In the genomic region with DNA sequence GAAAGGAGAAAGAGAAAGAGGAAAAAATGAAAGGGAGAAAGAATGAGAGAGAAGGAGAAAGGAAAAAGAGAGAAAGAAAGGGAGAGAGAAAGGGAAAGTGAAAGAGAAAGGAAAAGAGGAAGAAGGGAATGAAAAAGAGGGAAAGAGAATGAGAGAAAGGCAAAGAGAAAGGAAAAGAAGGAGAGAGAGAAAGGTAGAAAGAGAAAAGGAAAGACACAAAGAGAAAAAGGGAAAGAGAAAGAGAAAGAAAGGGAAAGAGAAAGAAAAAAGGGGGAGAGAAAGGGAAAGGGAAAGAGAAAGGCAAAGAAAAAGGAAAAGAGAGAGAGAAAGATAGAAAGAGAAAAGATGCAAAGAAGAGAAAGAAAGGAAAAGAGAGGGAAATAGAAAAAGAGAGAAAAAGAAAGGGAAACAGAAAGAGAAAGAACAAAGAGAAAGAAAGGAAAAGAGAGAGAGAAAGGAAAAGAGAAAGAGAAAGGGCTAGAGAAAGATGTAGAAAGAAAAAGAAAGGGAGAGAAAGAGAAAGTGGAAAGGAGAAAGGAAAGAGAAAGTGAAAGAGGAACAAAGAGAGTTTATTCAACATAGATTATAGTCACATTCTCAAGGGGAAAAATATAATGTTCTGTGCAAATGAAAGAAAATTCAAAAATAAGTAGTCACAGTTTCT, we compare ENCODE assay signal across 14 cellular contexts.
DNase-seq lines count a peak whose midpoint lies in the region; ATAC-seq, FAIRE-seq and TF ChIP-seq lines count a peak whose summit lies in the region.
"Had no signal": no experiment of that assay in that cellular context is flagged by ENCODE, and none has a peak within 500 bp of the region (broad histone marks: within the 10 kb centered on the region; RNA-seq: fewer than 3 reads in every experiment).

No MANE protein-coding gene starts in this region.

- H3K27ac Mint-ChIP-seq in CD8-positive, alpha-beta T cell: no peak overlapping the region
- H3K27ac Mint-ChIP-seq in astrocyte (ENCODE audit: unreplicated experiment): peak overlapping the region; percentile 38
- H3K27ac Mint-ChIP-seq: nephron had no signal

- H2AFZ ChIP-seq in ACC112 (ENCODE audit: low read length, unreplicated experiment) (no peak overlapping the region), OCI-LY3 (ENCODE audit: low read depth, low read length) (no peak overlapping the region), astrocyte (ENCODE audit: low read depth, low read length) (no peak overlapping the region)

- H3K4me3 Mint-ChIP-seq in CD8-positive, alpha-beta T cell: peak overlapping the region; percentile 35
- H3K4me3 Mint-ChIP-seq in astrocyte (ENCODE audit: unreplicated experiment): no peak overlapping the region
- H3K4me3 Mint-ChIP-seq: nephron had no signal

- no peak for TF ChIP-seq POLR2A in stomach (IDR thresholded peaks at IDR 0.05)

- no peaks in the 10 kb centered on the region for H3K9me3 ChIP-seq in CD8-positive, alpha-beta T cell (ENCODE audit: low read length)
- H3K9me3 ChIP-seq in OCI-LY3 (ENCODE audit: insufficient read depth, low read length): no peaks in the 10 kb centered on the region
- H3K9me3 ChIP-seq in astrocyte (ENCODE audit: insufficient read depth, low read depth, low read length): no peaks in the 10 kb centered on the region
- H3K9me3 ChIP-seq in stomach: no peaks in the 10 kb centered on the region

- H3K4me2 ChIP-seq in OCI-LY3 (ENCODE audit: low read length) (peak overlapping the region; percentile 34; the same call in 1 of the 2 replicates), astrocyte (ENCODE audit: low read length) (no peak overlapping the region)

- no peaks in the 10 kb centered on the region for H3K27me3 ChIP-seq in ACC112 (ENCODE audit: insufficient read depth, low read length)
- H3K27me3 ChIP-seq in CD8-positive, alpha-beta T cell (ENCODE audit: insufficient read depth, low read length): no peaks in the 10 kb centered on the region
- H3K27me3 ChIP-seq in OCI-LY3 (ENCODE audit: low read depth, low read length): no peaks in the 10 kb centered on the region
- no peaks in the 10 kb centered on the region for H3K27me3 ChIP-seq in astrocyte (ENCODE audit: insufficient read depth, low read length)
- H3K27me3 ChIP-seq in stomach: no peaks in the 10 kb centered on the region

- DNase-seq in CD8-positive, alpha-beta T cell: no peak
- no peak for DNase-seq in astrocyte (ENCODE audit: low read depth)
- DNase-seq in NCI-H1048 (lab: John Stamatoyannopoulos, UW): no peak
- DNase-seq in DMS114 treated with DMSO at 0.1 percent for 48 hours (lab: John Stamatoyannopoulos, UW; ENCODE audit: unreplicated experiment): no peak
- no peak for DNase-seq in stomach
- no peak for DNase-seq in putamen (ENCODE audit: low spot score)
- DNase-seq: GOT3; right cardiac atrium; stimulated activated naive CD4-positive, alpha-beta T cell treated with Interleukin-2 at 50 U/mL for 16 hours had no signal

- no peaks in the 10 kb centered on the region for H3K36me3 ChIP-seq in ACC112 (ENCODE audit: insufficient read depth, low read length)
- H3K36me3 ChIP-seq in CD8-positive, alpha-beta T cell (ENCODE audit: insufficient read depth, low read length): no peaks in the 10 kb centered on the region
- H3K36me3 ChIP-seq in OCI-LY3 (replicated peaks; ENCODE audit: low read depth, low read length): no peaks in the 10 kb centered on the region
- no peaks in the 10 kb centered on the region for H3K36me3 ChIP-seq in astrocyte (ENCODE audit: insufficient read depth, low read length)
- H3K36me3 ChIP-seq in stomach: no peaks in the 10 kb centered on the region

- peak; percentile 72 for TF ChIP-seq CTCF in CD8-positive, alpha-beta T cell (IDR thresholded peaks at IDR 0.05)
- TF ChIP-seq CTCF in OCI-LY3 (IDR thresholded peaks at IDR 0.05; ENCODE audit: low read depth, low read length) (no peak), astrocyte (IDR thresholded peaks at IDR 0.05; ENCODE audit: insufficient read depth, low read depth, low read length) (no peak), stomach (IDR thresholded peaks at IDR 0.05) (no peak)

- POLR2A ChIA-PET in CD8-positive, alpha-beta T cell (lab: Charles Lee): no interaction called here

- H3K4me1 Mint-ChIP-seq in CD8-positive, alpha-beta T cell (ENCODE audit: low read depth): peaks cover 22% of the 10 kb centered on the region
- H3K4me1 Mint-ChIP-seq in astrocyte (ENCODE audit: low read depth, unreplicated experiment): peaks cover 12% of the 10 kb centered on the region
- H3K4me1 Mint-ChIP-seq: nephron had no signal

- no peaks in the 10 kb centered on the region for H3K79me2 ChIP-seq in ACC112 (ENCODE audit: control insufficient read depth, insufficient read depth, low read length, unreplicated experiment)
- H3K79me2 ChIP-seq in OCI-LY3 (ENCODE audit: low read length): no peaks in the 10 kb centered on the region
- no peaks in the 10 kb centered on the region for H3K79me2 ChIP-seq in astrocyte (ENCODE audit: insufficient read depth, low read length)

- FAIRE-seq in astrocyte (lab: Jason Lieb, UNC): no peak

- no peaks in the 10 kb centered on the region for H3K36me3 Mint-ChIP-seq in CD8-positive, alpha-beta T cell
- no peaks in the 10 kb centered on the region for H3K36me3 Mint-ChIP-seq in astrocyte (ENCODE audit: low read depth, unreplicated experiment)

- H3K4me1 ChIP-seq in ACC112 (ENCODE audit: control insufficient read depth, insufficient read depth, low read length, unreplicated experiment) (no peaks in the 10 kb centered on the region), OCI-LY3 (ENCODE audit: low read length) (peaks cover 27% of the 10 kb centered on the region), astrocyte (ENCODE audit: insufficient read depth, low read length) (no peaks in the 10 kb centered on the region), stomach (no peaks in the 10 kb centered on the region)
- peaks cover 20% of the 10 kb centered on the region for H3K4me1 ChIP-seq in CD8-positive, alpha-beta T cell (ENCODE audit: insufficient read depth, low read length)

- peaks cover 11% of the 10 kb centered on the region for H3K9me3 Mint-ChIP-seq in CD8-positive, alpha-beta T cell
- H3K9me3 Mint-ChIP-seq in astrocyte (ENCODE audit: unreplicated experiment): no peaks in the 10 kb centered on the region
- H3K9me3 Mint-ChIP-seq: nephron had no signal

- H3K9ac ChIP-seq in OCI-LY3 (ENCODE audit: low read length) (no peak overlapping the region), astrocyte (ENCODE audit: low read length) (no peak overlapping the region)

- no peaks in the 10 kb centered on the region for H4K20me1 ChIP-seq in OCI-LY3 (ENCODE audit: insufficient read depth, low read length)
- H4K20me1 ChIP-seq in astrocyte (ENCODE audit: insufficient read depth, low read length): no peaks in the 10 kb centered on the region

- no peak for TF ChIP-seq EP300 in stomach (IDR thresholded peaks at IDR 0.05)

- no peaks in the 10 kb centered on the region for H3K27me3 Mint-ChIP-seq in CD8-positive, alpha-beta T cell (ENCODE audit: low read depth)
- peaks cover 5% of the 10 kb centered on the region for H3K27me3 Mint-ChIP-seq in astrocyte (ENCODE audit: low read depth, unreplicated experiment)

- H3K27ac ChIP-seq in ACC112 (ENCODE audit: low read depth, low read length) (peak overlapping the region; percentile 14; the same call in 1 of the 2 replicates), OCI-LY3 (ENCODE audit: low read length) (no peak overlapping the region), astrocyte (ENCODE audit: low read depth, low read length) (no peak overlapping the region), stomach (peak overlapping the region in 1 of 5 donors; percentile 57)
- H3K27ac ChIP-seq in CD8-positive, alpha-beta T cell (ENCODE audit: low read depth, low read length): no peak overlapping the region
- H3K27ac ChIP-seq: C4-2B had no signal

- CTCF ChIA-PET in CD8-positive, alpha-beta T cell (lab: Charles Lee): interaction anchor here (1.4 kb wide), 1 partner anchor 22 kb away, joined by 5 read pairs; no protein-coding TSS in a partner anchor

- intact Hi-C loops in CD8-positive, alpha-beta T cell (cut with DNase I, micrococcal nuclease): loop anchor here in 1 of 2 experiments (10.0 kb wide), 1 partner anchor 65 kb away; no protein-coding TSS in a partner anchor
- intact Hi-C loops in stomach (cut with DNase I; ENCODE audit: low total_unique reads): no loop called here

- peak overlapping the region; percentile 31 for H3K4me3 ChIP-seq in ACC112 (ENCODE audit: low read depth, low read length)
- H3K4me3 ChIP-seq in CD8-positive, alpha-beta T cell (ENCODE audit: low read depth, low read length): no peak overlapping the region
- H3K4me3 ChIP-seq in OCI-LY3 (ENCODE audit: low read length): peak overlapping the region; percentile 7; the same call in 1 of the 2 replicates
- no peak overlapping the region for H3K4me3 ChIP-seq in astrocyte (ENCODE audit: insufficient read depth, low read depth, low read length)
- H3K4me3 ChIP-seq in stomach: no peak overlapping the region

- no peak for ATAC-seq in CD8-positive, alpha-beta T cell
- ATAC-seq: left lobe of liver, right cardiac atrium had no signal

Comparison
In these comparisons a context has a peak if more than half of its experiments do, and no peak if none do; other contexts are left out.
1. H3K4me3 ChIP-seq: peak in ACC112 (single experiment) and OCI-LY3 (single experiment); none in CD8-positive, alpha-beta T cell (single experiment), astrocyte (single experiment) and stomach (0 of 4).